In the genomic region with DNA sequence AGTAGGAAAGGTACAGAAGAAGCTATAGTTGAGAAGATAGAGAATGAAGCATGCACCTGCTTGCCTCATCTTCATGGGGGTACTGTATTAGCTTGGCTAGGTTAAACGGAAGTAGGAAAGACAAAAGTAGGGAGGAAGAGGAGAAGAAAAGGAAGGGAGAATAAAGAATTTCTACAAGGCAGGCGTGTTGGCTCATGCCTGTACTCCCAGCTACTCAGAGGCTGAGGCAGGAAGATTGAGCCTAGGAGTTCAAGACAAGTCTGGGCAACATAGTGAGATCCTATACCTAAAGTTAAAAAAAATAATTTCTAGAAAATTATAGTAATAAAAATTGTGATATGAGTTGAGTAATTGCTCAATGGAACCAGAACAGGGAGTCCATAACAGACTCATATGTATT, we compare ENCODE assay signal across 20 cellular contexts.
A peak's percentile ranks its signal among the peaks of the same experiment; 100 is the strongest.
DNase-seq lines count a peak whose midpoint lies in the region; ATAC-seq, FAIRE-seq and TF ChIP-seq lines count a peak whose summit lies in the region.
"Had no signal": no experiment of that assay in that cellular context is flagged by ENCODE, and none has a peak within 500 bp of the region (broad histone marks: within the 10 kb centered on the region; RNA-seq: fewer than 3 reads in every experiment).

No MANE protein-coding gene starts in this region.

- peak; percentile 14 for DNase-seq in mammary epithelial cell
- no peak for DNase-seq in breast epithelium (ENCODE audit: low spot score in 2 of 2)
- peak; percentile 9 for DNase-seq in HCEC 1CT
- DNase-seq in epithelial cell of esophagus (ENCODE audit: low read depth): peak; percentile 19
- DNase-seq in keratinocyte (ENCODE audit: low read depth, low spot score): no peak
- DNase-seq in D721Med (ENCODE audit: insufficient read length, low spot score): no peak
- DNase-seq: AML-193; CD4-positive, alpha-beta memory T cell; CD8-positive, alpha-beta memory T cell; COR-L47; DMS79 treated with DMSO at 0.1 percent for 48 hours; GF-D8 had no signal

- no peak overlapping the region for H2AFZ ChIP-seq in mammary epithelial cell (ENCODE audit: low read depth, low read length)
- no peak overlapping the region for H2AFZ ChIP-seq in keratinocyte (ENCODE audit: control insufficient read depth, low read length)

- H3K9ac ChIP-seq in mammary epithelial cell (ENCODE audit: insufficient read depth, low read length) (no peak overlapping the region), keratinocyte (ENCODE audit: control insufficient read depth, extremely low read depth, insufficient read depth, low read length) (no peak overlapping the region)
- H3K9ac ChIP-seq: BLaER1 treated with 17β-estradiol and CSF1 and Interleukin-3, amounts not matched to agents 10 nM and 100 nM had no signal

- FAIRE-seq in keratinocyte (lab: Jason Lieb, UNC) (peak; percentile 9), D721Med (lab: Jason Lieb, UNC) (no peak)
- FAIRE-seq: A549, G401.6, GM12891, GM19239 had no signal

- TF ChIP-seq CTCF in mammary epithelial cell (conservative IDR thresholded peaks at IDR 0.05 in 1 of 2, IDR thresholded peaks at IDR 0.05 in 1 of 2; ENCODE audit: extremely low read depth in 1 of 2, insufficient read depth in 1 of 2, low read depth in 1 of 2, low read length in 2 of 2) (no peak), breast epithelium (IDR thresholded peaks at IDR 0.05) (no peak), epithelial cell of esophagus (IDR thresholded peaks at IDR 0.05; ENCODE audit: insufficient read depth, low read depth, low read length, missing control alignments) (no peak), keratinocyte (optimal IDR thresholded peaks at IDR 0.05 in 1 of 3, IDR thresholded peaks at IDR 0.05 in 1 of 3, conservative IDR thresholded peaks at IDR 0.05 in 1 of 3; ENCODE audit: extremely low read depth in 1 of 3, insufficient read depth in 2 of 3, low read length in 3 of 3) (no peak), D721Med (IDR thresholded peaks at IDR 0.05; ENCODE audit: insufficient read depth, missing control alignments) (no peak)

- H3K4me2 ChIP-seq in mammary epithelial cell (ENCODE audit: insufficient read depth, low read depth, low read length): no peak overlapping the region
- no peak overlapping the region for H3K4me2 ChIP-seq in keratinocyte (ENCODE audit: control insufficient read depth, extremely low read depth, insufficient read depth, low read depth, low read length)
- H3K4me2 ChIP-seq: A549; BLaER1 treated with 17β-estradiol and CSF1 and Interleukin-3, amounts not matched to agents 10 nM and 100 nM had no signal

- CTCF ChIA-PET in mammary epithelial cell (lab: Charles Lee; ENCODE audit: low non-redundant PET): no interaction called here

- H3K4me3 ChIP-seq in mammary epithelial cell (replicated peaks in 1 of 3; ENCODE audit: insufficient read depth in 1 of 3, low read depth in 2 of 3, low read length in 3 of 3) (no peak overlapping the region), breast epithelium (no peak overlapping the region), epithelial cell of esophagus (ENCODE audit: low read length) (no peak overlapping the region), keratinocyte (ENCODE audit: control insufficient read depth in 2 of 3, extremely low read depth in 1 of 3, insufficient read depth in 2 of 3, low read depth in 1 of 3, low read length in 3 of 3) (no peak overlapping the region)
- H3K4me3 ChIP-seq: A549; BLaER1 treated with 17β-estradiol and CSF1 and Interleukin-3, amounts not matched to agents 10 nM and 100 nM had no signal

- no peak for TF ChIP-seq POLR2A in breast epithelium (IDR thresholded peaks at IDR 0.05)

- in situ Hi-C loops in mammary epithelial cell (cut with MboI; ENCODE audit: low sequenced_read_pairs in 2 of 2): no loop called here

- no peaks in the 10 kb centered on the region for H3K27me3 ChIP-seq in mammary epithelial cell (ENCODE audit: insufficient read depth, low read length)
- H3K27me3 ChIP-seq in breast epithelium: no peaks in the 10 kb centered on the region
- H3K27me3 ChIP-seq in keratinocyte (ENCODE audit: control insufficient read depth, extremely low read depth, insufficient read depth, low read length): no peaks in the 10 kb centered on the region
- H3K27me3 ChIP-seq: BLaER1 treated with 17β-estradiol and CSF1 and Interleukin-3, amounts not matched to agents 10 nM and 100 nM had no signal

- no peaks in the 10 kb centered on the region for H3K9me1 ChIP-seq in keratinocyte (ENCODE audit: control insufficient read depth, extremely low read depth, insufficient read depth, low read length)

- intact Hi-C loops in mammary epithelial cell (cut with micrococcal nuclease) (no loop called here), breast epithelium (cut with DNase I; ENCODE audit: low total_unique reads) (no loop called here)

- ATAC-seq in HG02840 (IDR thresholded peaks at IDR 0.05; ENCODE audit: low FRiP score, unreplicated experiment): no peak
- ATAC-seq: A549 had no signal

- no peak overlapping the region for H3K27ac ChIP-seq in mammary epithelial cell (ENCODE audit: insufficient read depth, low read depth, low read length)
- no peak overlapping the region for H3K27ac ChIP-seq in breast epithelium
- no peak overlapping the region for H3K27ac ChIP-seq in keratinocyte (ENCODE audit: control insufficient read depth, insufficient read depth, low read length)
- H3K27ac ChIP-seq: 22Rv1; A549; BLaER1 treated with 17β-estradiol and CSF1 and Interleukin-3, amounts not matched to agents 10 nM and 100 nM; C4-2B had no signal

- H3K9me3 ChIP-seq in mammary epithelial cell (replicated peaks; ENCODE audit: insufficient read depth, low read length) (peaks cover 3% of the 10 kb centered on the region), breast epithelium (no peaks in the 10 kb centered on the region), keratinocyte (ENCODE audit: control insufficient read depth, low read depth, low read length) (peaks cover 2% of the 10 kb centered on the region)

- H3K36me3 ChIP-seq in mammary epithelial cell (ENCODE audit: insufficient read depth, low read length) (no peaks in the 10 kb centered on the region), breast epithelium (no peaks in the 10 kb centered on the region), keratinocyte (ENCODE audit: control insufficient read depth in 2 of 2, extremely low read depth in 1 of 2, insufficient read depth in 2 of 2, low read length in 2 of 2) (no peaks in the 10 kb centered on the region)
- H3K36me3 ChIP-seq: BLaER1 treated with 17β-estradiol and CSF1 and Interleukin-3, amounts not matched to agents 10 nM and 100 nM had no signal

- H3K4me1 ChIP-seq in mammary epithelial cell (ENCODE audit: insufficient read depth, low read length) (peaks cover 3% of the 10 kb centered on the region), breast epithelium (no peaks in the 10 kb centered on the region), keratinocyte (ENCODE audit: control insufficient read depth, extremely low read depth, insufficient read depth, low read length) (no peaks in the 10 kb centered on the region)
- H3K4me1 ChIP-seq: A549; BLaER1 treated with 17β-estradiol and CSF1 and Interleukin-3, amounts not matched to agents 10 nM and 100 nM had no signal

- BruUV-seq in mammary epithelial cell (replicated peaks; lab: Mats Ljungman, UMichigan): no TSS peak

- H4K20me1 ChIP-seq in mammary epithelial cell (ENCODE audit: insufficient read depth, low read length) (no peaks in the 10 kb centered on the region), keratinocyte (ENCODE audit: control insufficient read depth, extremely low read depth, insufficient read depth, low read length) (no peaks in the 10 kb centered on the region)
- H4K20me1 ChIP-seq: BLaER1 treated with 17β-estradiol and CSF1 and Interleukin-3, amounts not matched to agents 10 nM and 100 nM had no signal

- dilution Hi-C loops in mammary epithelial cell (cut with HindIII; ENCODE audit: low sequenced_read_pairs) (no loop called here), keratinocyte (cut with MboI; ENCODE audit: extremely low pct_ligation_motif_present, low sequenced_read_pairs) (no loop called here)

- H3K79me2 ChIP-seq in mammary epithelial cell (ENCODE audit: insufficient read depth, low read length) (no peaks in the 10 kb centered on the region), keratinocyte (ENCODE audit: control insufficient read depth, insufficient read depth, low read length) (no peaks in the 10 kb centered on the region)

- WGBS in mammary epithelial cell (ENCODE audit: low coverage, missing lambda C conversion rate): 79% methylated on average over 2 of the region's 2 CpGs

Comparison
In these comparisons a context has a peak if more than half of its experiments do, and no peak if none do; other contexts are left out.
1. DNase-seq: peak in mammary epithelial cell (single experiment), HCEC 1CT (single experiment) and epithelial cell of esophagus (single experiment); none in breast epithelium (0 of 2), keratinocyte (single experiment) and D721Med (single experiment).